ENCODE assay signal across 25 cellular contexts in genomic region chr1:52045236-52045635, GRCh38. TPM values are rescaled to one million over a fixed set of nuclear protein-coding genes. Genes with fewer than 3 reads are reported as not detected.
"Had no signal": no experiment of that assay in that cellular context is flagged by ENCODE, and none has a peak within 500 bp of the region (broad histone marks: within the 10 kb centered on the region; RNA-seq: fewer than 3 reads in every experiment).

No MANE protein-coding gene starts in this region.

- H3K4me3 Mint-ChIP-seq: activated CD4-positive, alpha-beta memory T cell treated with anti-CD3 and anti-CD28 coated beads, Interleukin-2, amount 10 ng/mL, durations not matched to agents 7 days and 5 days; activated CD4-positive, alpha-beta T cell treated with anti-CD3 and anti-CD28 coated beads, Interleukin-2, amount 10 ng/mL, durations not matched to agents 7 days and 5 days; activated naive CD4-positive, alpha-beta T cell treated with anti-CD3 and anti-CD28 coated beads, Interleukin-2, amount 10 ng/mL, durations not matched to agents 7 days and 5 days; activated naive CD8-positive, alpha-beta T cell treated with anti-CD3 and anti-CD28 coated beads, Interleukin-2, amount 10 ng/mL, durations not matched to agents 7 days and 5 days; activated T-cell treated with anti-CD3 and anti-CD28 coated beads, Interleukin-2, amount 50 U/mL, for 24 hours; activated T-cell treated with anti-CD3 and anti-CD28 coated beads, Interleukin-2, amount 50 U/mL, for 72 hours; brain had no signal

- H3K27me3 Mint-ChIP-seq: activated CD4-positive, alpha-beta memory T cell treated with anti-CD3 and anti-CD28 coated beads, Interleukin-2, amount 10 ng/mL, durations not matched to agents 7 days and 5 days; activated CD4-positive, alpha-beta T cell treated with anti-CD3 and anti-CD28 coated beads, Interleukin-2, amount 10 ng/mL, durations not matched to agents 7 days and 5 days; activated naive CD4-positive, alpha-beta T cell treated with anti-CD3 and anti-CD28 coated beads, Interleukin-2, amount 10 ng/mL, durations not matched to agents 7 days and 5 days; activated naive CD8-positive, alpha-beta T cell treated with anti-CD3 and anti-CD28 coated beads, Interleukin-2, amount 10 ng/mL, durations not matched to agents 7 days and 5 days; activated T-cell treated with anti-CD3 and anti-CD28 coated beads, Interleukin-2, amount 50 U/mL, for 24 hours; brain had no signal

- H3K4me1 Mint-ChIP-seq: activated naive CD4-positive, alpha-beta T cell treated with anti-CD3 and anti-CD28 coated beads, Interleukin-2, amount 10 ng/mL, durations not matched to agents 7 days and 5 days; brain had no signal

- H3K9me3 ChIP-seq: ascending aorta, breast epithelium, colonic mucosa, esophagus squamous epithelium, gastroesophageal sphincter, heart right ventricle had no signal

- ATAC-seq: activated naive CD4-positive, alpha-beta T cell treated with anti-CD3 and anti-CD28 coated beads, Interleukin-2, amount 50 U/mL, for 72 hours; activated T-cell treated with anti-CD3 and anti-CD28 coated beads, Interleukin-2, amount 50 U/mL, for 72 hours; gastroesophageal sphincter; heart right ventricle had no signal

- H3K27ac Mint-ChIP-seq: activated CD4-positive, alpha-beta memory T cell treated with anti-CD3 and anti-CD28 coated beads, Interleukin-2, amount 10 ng/mL, durations not matched to agents 7 days and 5 days; activated CD4-positive, alpha-beta T cell treated with anti-CD3 and anti-CD28 coated beads, Interleukin-2, amount 10 ng/mL, durations not matched to agents 7 days and 5 days; activated naive CD4-positive, alpha-beta T cell treated with anti-CD3 and anti-CD28 coated beads, Interleukin-2, amount 10 ng/mL, durations not matched to agents 7 days and 5 days; activated naive CD8-positive, alpha-beta T cell treated with anti-CD3 and anti-CD28 coated beads, Interleukin-2, amount 10 ng/mL, durations not matched to agents 7 days and 5 days; activated T-cell treated with anti-CD3 and anti-CD28 coated beads, Interleukin-2, amount 50 U/mL, for 24 hours; activated T-cell treated with anti-CD3 and anti-CD28 coated beads, Interleukin-2, amount 50 U/mL, for 72 hours; brain had no signal

- DNase-seq: activated CD4-positive, alpha-beta memory T cell treated with anti-CD3 and anti-CD28 coated beads, Interleukin-2, amount 10 ng/mL, durations not matched to agents 7 days and 5 days; activated CD4-positive, alpha-beta T cell treated with anti-CD3 and anti-CD28 coated beads for 1 hour; activated CD4-positive, alpha-beta T cell treated with anti-CD3 and anti-CD28 coated beads for 4 hours; activated CD4-positive, alpha-beta T cell treated with anti-CD3 and anti-CD28 coated beads, Interleukin-2, amount 10 ng/mL, durations not matched to agents 7 days and 5 days; activated CD4-positive, alpha-beta T cell treated with anti-CD3 and anti-CD28 coated beads, Interleukin-2, amount 50 U/mL, for 4 hours; activated CD8-positive, alpha-beta memory T cell treated with anti-CD3 and anti-CD28 coated beads, Interleukin-2, amount 50 U/mL, for 48 hours; activated gamma-delta T cell; activated naive CD4-positive, alpha-beta T cell; activated naive CD4-positive, alpha-beta T cell treated with anti-CD3 and anti-CD28 coated beads, Interleukin-2, amount 10 ng/mL, durations not matched to agents 7 days and 5 days; activated naive CD8-positive, alpha-beta T cell treated with anti-CD3 and anti-CD28 coated beads, Interleukin-2, amount 10 ng/mL, durations not matched to agents 7 days and 5 days; activated T-cell treated with anti-CD3 and anti-CD28 coated beads for 4 hours; activated T-cell treated with anti-CD3 and anti-CD28 coated beads, Interleukin-2, amount 50 U/mL, for 24 hours; activated T-cell treated with anti-CD3 and anti-CD28 coated beads, Interleukin-2, amount 50 U/mL, for 72 hours; central memory CD4-positive, alpha-beta T cell; cerebellar nuclear complex; colonic mucosa; effector CD8-positive, alpha-beta T cell; esophagus squamous epithelium; foreskin melanocyte; heart right ventricle had no signal

RNA-seq across cellular contexts. Expression of gene RAB3B, which starts 54.7 kb away (rescaled TPM):
- total RNA-seq: ascending aorta had no signal
